In the genomic region with DNA sequence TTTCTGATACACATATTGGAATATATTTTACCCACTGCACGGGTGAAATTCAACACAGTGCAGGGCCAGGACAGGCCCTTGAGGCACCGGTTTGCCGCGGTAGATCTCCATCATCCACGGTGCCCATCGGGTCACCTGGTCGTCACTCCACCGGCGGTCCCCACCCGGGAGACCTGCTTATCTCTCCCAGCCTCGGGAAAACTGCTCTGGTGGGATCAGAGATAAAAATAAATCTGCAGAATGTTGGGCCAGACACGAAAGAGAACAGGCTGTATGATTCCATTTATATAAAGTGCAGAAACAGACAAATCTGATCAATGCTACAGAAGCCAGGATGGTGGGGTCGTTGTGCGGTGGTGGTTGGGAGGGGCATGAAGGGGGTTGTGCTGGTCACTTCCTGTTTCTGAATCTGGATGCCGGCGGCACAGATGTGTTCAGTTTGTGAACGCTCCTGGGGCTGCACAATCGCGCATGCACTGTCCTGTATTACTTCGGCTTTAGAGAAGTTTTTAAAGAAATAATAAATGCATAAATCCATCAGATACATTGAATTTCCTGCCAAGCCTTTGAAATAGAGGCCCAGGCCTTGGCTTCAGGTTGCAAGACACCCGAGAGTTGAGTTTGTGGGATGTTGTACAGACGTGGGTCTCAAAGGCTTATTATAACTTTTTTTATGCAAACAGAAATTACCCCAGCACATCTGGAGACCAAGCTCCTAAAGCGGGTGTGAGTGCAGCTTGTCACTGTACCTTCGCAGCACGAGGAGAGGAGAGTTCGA, we compare ENCODE assay signal across 12 cellular contexts. TPM values are rescaled to one million over a fixed set of nuclear protein-coding genes. Genes with fewer than 3 reads are reported as not detected.
A peak's percentile ranks its signal among the peaks of the same experiment; 100 is the strongest.
DNase-seq lines count a peak whose midpoint lies in the region; ATAC-seq, FAIRE-seq and TF ChIP-seq lines count a peak whose summit lies in the region.
"Had no signal": no experiment of that assay in that cellular context is flagged by ENCODE, and none has a peak within 500 bp of the region (broad histone marks: within the 10 kb centered on the region; RNA-seq: fewer than 3 reads in every experiment).

No MANE protein-coding gene starts in this region.

- peak overlapping the region; percentile 65; the same call in 1 of the 2 replicates for H3K18ac ChIP-seq in H1 (ENCODE audit: extremely low read depth, low read length)

- H2BK5ac ChIP-seq in H1 (ENCODE audit: low read depth, low read length) = no peak overlapping the region

- no peak overlapping the region for H2BK20ac ChIP-seq in H1 (ENCODE audit: low read length)

- H3K79me1 ChIP-seq in H1 (ENCODE audit: low read depth, low read length) = no peaks in the 10 kb centered on the region

- H4K8ac ChIP-seq in H1 (ENCODE audit: extremely low read depth, insufficient read depth, low read length) = peak overlapping the region; percentile 45

- H3K23ac ChIP-seq in H1 (ENCODE audit: insufficient read length) = no peak overlapping the region

- TF ChIP-seq RAD21 in H1 (IDR thresholded peaks at IDR 0.05 in 1 of 2, conservative IDR thresholded peaks at IDR 0.05 in 1 of 2; ENCODE audit: low read depth in 2 of 2, low read length in 2 of 2) = no peak

- no peak overlapping the region; a peak in 1 of 7 replicates for H3K9ac ChIP-seq in H1 (replicated peaks in 1 of 4; ENCODE audit: extremely low read depth in 1 of 4, low read depth in 3 of 4, low read length in 3 of 4)

- CTCF ChIA-PET in H1 (lab: Charles Lee; ENCODE audit: partially characterized antibody) = interaction anchor here (0.8 to 2.4 kb wide), 3 partner anchors 8 to 523 kb away, joined by 3 to 8 read pairs (median 4); a partner anchor contains a TSS
- CTCF ChIA-PET in naive thymus-derived CD4-positive, alpha-beta T cell (lab: Charles Lee) = interaction anchor here (0.6 kb wide), 1 partner anchor 796 kb away, joined by 3 read pairs; no protein-coding TSS in a partner anchor

- no peak for TF ChIP-seq CTCF in H1 (IDR thresholded peaks at IDR 0.05; ENCODE audit: control extremely low read depth in 1 of 3, insufficient read depth in 1 of 3, low read depth in 1 of 3, low read length in 3 of 3)
- TF ChIP-seq CTCF in transverse colon (IDR thresholded peaks at IDR 0.05) = no peak

- peak overlapping the region; percentile 94 for H2AFZ ChIP-seq in H1 (ENCODE audit: low read length)

- no peak for ATAC-seq in naive thymus-derived CD4-positive, alpha-beta T cell
- no peak for ATAC-seq in HG03045 (IDR thresholded peaks at IDR 0.05; ENCODE audit: unreplicated experiment)
- ATAC-seq: right lobe of liver had no signal

- H3K4me1 ChIP-seq in H1 (replicated peaks in 1 of 4; ENCODE audit: control insufficient read depth in 3 of 4, insufficient read depth in 4 of 4, low read length in 3 of 4) (peaks cover 0 to 8% (median 2%) of the 10 kb centered on the region in 4 experiments; a peak in 3 of 7 replicates), transverse colon (peaks cover 0 to 6% (median 0%) of the 10 kb centered on the region in 4 donors)
- peaks cover under 1 to 10% of the 10 kb centered on the region in 2 donors for H3K4me1 ChIP-seq in naive thymus-derived CD4-positive, alpha-beta T cell (ENCODE audit: control insufficient read depth in 2 of 2, insufficient read depth in 2 of 2, low read length in 2 of 2)
- H3K4me1 ChIP-seq: right lobe of liver had no signal

- H3K27me3 ChIP-seq in H1 (replicated peaks in 1 of 4; ENCODE audit: control insufficient read depth in 3 of 4, extremely low read depth in 1 of 4, insufficient read depth in 3 of 4, low read length in 3 of 4) (peaks cover 0 to 9% (median 8%) of the 10 kb centered on the region in 4 experiments; a peak in 5 of 7 replicates), transverse colon (no peaks in the 10 kb centered on the region)
- H3K27me3 ChIP-seq in naive thymus-derived CD4-positive, alpha-beta T cell (ENCODE audit: control insufficient read depth in 2 of 2, insufficient read depth in 2 of 2, low read length in 2 of 2) = no peaks in the 10 kb centered on the region
- H3K27me3 ChIP-seq: right lobe of liver had no signal

- no peak for FAIRE-seq in H1 (lab: Jason Lieb, UNC)

- no peaks in the 10 kb centered on the region for H3K36me3 Mint-ChIP-seq in naive thymus-derived CD4-positive, alpha-beta T cell

- TF ChIP-seq POLR2A in H1 (IDR thresholded peaks at IDR 0.05; ENCODE audit: control extremely low read depth in 1 of 2, low read depth in 2 of 2, low read length in 2 of 2) (no peak), transverse colon (IDR thresholded peaks at IDR 0.05) (no peak)

- peak overlapping the region in 3 of 9 donors; percentile 21 to 92 (median 48) for H3K27ac Mint-ChIP-seq in naive thymus-derived CD4-positive, alpha-beta T cell

- peak overlapping the region; percentile 10 for H4K91ac ChIP-seq in H1 (replicated peaks; ENCODE audit: insufficient read length, low read length)

- no peak overlapping the region for H3K56ac ChIP-seq in H1 (replicated peaks; ENCODE audit: insufficient read length, low read depth, low read length)

- no peak overlapping the region for H3K4ac ChIP-seq in H1 (replicated peaks; ENCODE audit: insufficient read length, low read depth, low read length)

- WGBS in H1 (ENCODE audit: extremely low coverage in 1 of 2, insufficient coverage in 1 of 2, insufficient read length in 1 of 2, insufficient replicate concordance in 2 of 2, low coverage in 1 of 2, low lambda C conversion rate in 2 of 2, missing lambda C conversion rate in 1 of 2), 2 experiments = 88% methylated on average over 26 of the region's 26 CpGs; no CpG with 5 or more reads in 1 of the 2 experiments
- WGBS in transverse colon (ENCODE audit: low coverage in 1 of 2), 2 donors = 44 to 64% methylated on average over 8 to 26 of the region's 26 CpGs

- peak; percentile 54 for DNase-seq in Jurkat, Clone E6-1 (ENCODE audit: low read depth, low spot score)
- DNase-seq in H1 (ENCODE audit: low read depth in 1 of 2, low spot score in 2 of 2) (no peak), transverse colon (no peak), 8988T (no peak), cerebellar nuclear complex (lab: John Stamatoyannopoulos, UW) (no peak)
- DNase-seq in naive thymus-derived CD4-positive, alpha-beta T cell = no peak
- DNase-seq in effector CD4-positive, alpha-beta T cell = no peak
- DNase-seq: activated CD4-positive, alpha-beta T cell treated with anti-CD3 and anti-CD28 coated beads for 4 hours; activated gamma-delta T cell treated with Interleukin-2 at 50 U/mL for 16 hours; right lobe of liver had no signal

- peaks cover 0 to 2% (median 0%) of the 10 kb centered on the region in 11 donors for H3K9me3 Mint-ChIP-seq in naive thymus-derived CD4-positive, alpha-beta T cell

- H3K27ac ChIP-seq in H1 (ENCODE audit: low read depth, low read length) = no peak overlapping the region
- H3K27ac ChIP-seq in naive thymus-derived CD4-positive, alpha-beta T cell (ENCODE audit: low read depth, low read length) = no peak overlapping the region
- peak overlapping the region; percentile 55 to 77 (median 72) for H3K27ac ChIP-seq in transverse colon
- H3K27ac ChIP-seq: right lobe of liver had no signal

- H4K5ac ChIP-seq in H1 (ENCODE audit: insufficient read length, low read depth, low read length) = no peak overlapping the region

- H3K36me3 ChIP-seq in H1 (ENCODE audit: control insufficient read depth in 2 of 4, insufficient read depth in 4 of 4, low read length in 3 of 4) = no peaks in the 10 kb centered on the region
- H3K36me3 ChIP-seq in naive thymus-derived CD4-positive, alpha-beta T cell (ENCODE audit: control insufficient read depth in 2 of 3, insufficient read depth in 3 of 3, low read length in 3 of 3) = no peaks in the 10 kb centered on the region
- H3K36me3 ChIP-seq in transverse colon = no peaks in the 10 kb centered on the region
- H3K36me3 ChIP-seq: right lobe of liver had no signal

- no peak overlapping the region for H3K4me3 ChIP-seq in Jurkat, Clone E6-1 (ENCODE audit: low read length)
- no peak overlapping the region for H3K4me3 ChIP-seq in H1 (ENCODE audit: extremely low read depth in 1 of 4, insufficient read depth in 2 of 4, low read depth in 3 of 4, low read length in 4 of 4)
- H3K4me3 ChIP-seq in naive thymus-derived CD4-positive, alpha-beta T cell (ENCODE audit: low read length) = no peak overlapping the region
- H3K4me3 ChIP-seq in transverse colon = peak overlapping the region in 2 of 4 donors; percentile 1 to 14
- H3K4me3 ChIP-seq: right lobe of liver had no signal

- intact Hi-C loops in naive thymus-derived CD4-positive, alpha-beta T cell (cut with micrococcal nuclease) = loop anchor here in 1 of 2 donors (10.0 kb wide), 1 partner anchor 659 kb away; no protein-coding TSS in a partner anchor
- intact Hi-C loops in transverse colon (cut with DNase I; ENCODE audit: low total_unique reads) = no loop called here

- no peak for TF ChIP-seq EP300 in H1 (IDR thresholded peaks at IDR 0.05; ENCODE audit: borderline replicate concordance in 1 of 2, low read depth in 2 of 2, low read length in 2 of 2)
- TF ChIP-seq EP300 in transverse colon (IDR thresholded peaks at IDR 0.05; ENCODE audit: low read depth) = no peak

- in situ Hi-C loops in transverse colon (cut with MboI; ENCODE audit: low pct_ligation_motif_present in 1 of 4, low pct_unique_long_range_greater_than_20kb in 1 of 4, low sequenced_read_pairs in 3 of 4) = loop anchor here in 1 of 4 donors (25.0 kb wide), 1 partner anchor 112 kb away; no protein-coding TSS in a partner anchor

- no peaks in the 10 kb centered on the region for H3K23me2 ChIP-seq in H1 (ENCODE audit: low read depth, low read length)

- no peaks in the 10 kb centered on the region for H4K20me1 ChIP-seq in H1 (replicated peaks in 1 of 2; ENCODE audit: control insufficient read depth in 1 of 2, insufficient read depth in 2 of 2, low read length in 2 of 2)

- no peak overlapping the region for H3K14ac ChIP-seq in H1 (ENCODE audit: insufficient read length)

- peaks cover 2 to 33% (median 24%) of the 10 kb centered on the region in 7 donors for H3K4me1 Mint-ChIP-seq in naive thymus-derived CD4-positive, alpha-beta T cell

- POLR2A ChIA-PET in H1 (lab: Charles Lee; ENCODE audit: partially characterized antibody) = no interaction called here
- POLR2A ChIA-PET in naive thymus-derived CD4-positive, alpha-beta T cell (lab: Charles Lee) = interaction anchor here (0.6 kb wide), 1 partner anchor 214 kb away, joined by 3 read pairs; no protein-coding TSS in a partner anchor

- no peaks in the 10 kb centered on the region for H3K9me3 ChIP-seq in H1 (ENCODE audit: insufficient read depth in 2 of 2, low read depth in 1 of 2, low read length in 1 of 2)
- H3K9me3 ChIP-seq in naive thymus-derived CD4-positive, alpha-beta T cell (ENCODE audit: control insufficient read depth in 2 of 3, low read length in 3 of 3) = no peaks in the 10 kb centered on the region
- H3K9me3 ChIP-seq in transverse colon = no peaks in the 10 kb centered on the region
- H3K9me3 ChIP-seq: right lobe of liver had no signal

- H3K4me2 ChIP-seq in H1 (ENCODE audit: insufficient read depth in 1 of 2, low read depth in 2 of 2, low read length in 2 of 2) = peak overlapping the region; percentile 12 to 35; a peak in 1 of 4 replicates

- 0 out of 2 replicates have a peak overlapping the region, but pooled peaks have one; percentile 75 for H2AK5ac ChIP-seq in H1 (ENCODE audit: low read depth, low read length)

- 0 out of 2 replicates have a peak overlapping the region, but pooled peaks have one; percentile 41 for H2BK12ac ChIP-seq in H1 (ENCODE audit: low read depth, low read length)

- no peaks in the 10 kb centered on the region for H3K79me2 ChIP-seq in H1 (ENCODE audit: control insufficient read depth in 1 of 2, insufficient read depth in 2 of 2, low read length in 2 of 2)

- H3K27me3 Mint-ChIP-seq in naive thymus-derived CD4-positive, alpha-beta T cell = peaks cover 0 to 15% (median 5%) of the 10 kb centered on the region in 5 donors

- H2BK120ac ChIP-seq in H1 (replicated peaks; ENCODE audit: low read depth, low read length) = peak overlapping the region; percentile 69

- 0 out of 2 replicates have a peak overlapping the region, but pooled peaks have one; percentile 29 for H2BK15ac ChIP-seq in H1 (ENCODE audit: low read length)

- H3K4me3 Mint-ChIP-seq in naive thymus-derived CD4-positive, alpha-beta T cell = peak overlapping the region in 6 of 10 donors; percentile 6 to 51 (median 24)

RNA-seq across cellular contexts. Expression of gene ANKRD60, which starts 54.3 kb away (rescaled TPM):
- polyA plus RNA-seq in Jurkat, Clone E6-1 (2012; ENCODE audit: insufficient read depth, insufficient read length) = not detected
- not detected in 2 replicates for total RNA-seq in H1 (2021; fragmentation: NEBNext Ultra II Directional; extraction: Animal tissue kit (Norgen Biotek cat#: 25700))
- polyA plus RNA-seq in H1 (2011; rRNA removed) = not detected in 2 replicates
- not detected for polyA plus RNA-seq in H1 (2011; cell fraction: cytosol; rRNA removed)
- polyA plus RNA-seq in H1 (2011; cell fraction: nucleus; rRNA removed) = not detected
- not detected in 4 replicates for polyA plus RNA-seq in H1 (2012, experiment 1 of 2)
- not detected for polyA plus RNA-seq in H1 (2012, experiment 2 of 2)
- polyA plus RNA-seq in H1 (2013, experiment 1 of 2) = not detected
- polyA plus RNA-seq in H1 (2013, experiment 2 of 2) = not detected
- polyA minus RNA-seq in H1 (2011; rRNA and poly(A)+ RNA removed) = not detected in 2 replicates
- not detected for polyA minus RNA-seq in H1 (2011; cell fraction: cytosol; rRNA and poly(A)+ RNA removed)
- not detected for polyA minus RNA-seq in H1 (2011; cell fraction: nucleus; rRNA and poly(A)+ RNA removed)
- total RNA-seq in naive thymus-derived CD4-positive, alpha-beta T cell = not detected
- polyA plus RNA-seq in naive thymus-derived CD4-positive, alpha-beta T cell = not detected
- total RNA-seq in transverse colon = not detected
- total RNA-seq: lung microvascular endothelial cell, right lobe of liver had no signal

Comparison
In these comparisons a context has a peak if more than half of its experiments do, and no peak if none do; other contexts are left out.
1. H3K27ac ChIP-seq: peak in transverse colon (4 of 4); none in H1 (single experiment) and naive thymus-derived CD4-positive, alpha-beta T cell (single experiment).